ENCODE assay signal across 29 cellular contexts in genomic region chr22:23079814-23080521, GRCh38. TPM values are rescaled to one million over a fixed set of nuclear protein-coding genes. Genes with fewer than 3 reads are reported as not detected.
DNase-seq lines count a peak whose midpoint lies in the region; ATAC-seq and TF ChIP-seq lines count a peak whose summit lies in the region.
"Had no signal": no experiment of that assay in that cellular context is flagged by ENCODE, and none has a peak within 500 bp of the region (broad histone marks: within the 10 kb centered on the region; RNA-seq: fewer than 3 reads in every experiment).

No MANE protein-coding gene starts in this region.

- no peak for ATAC-seq in activated T-cell treated with anti-CD3 and anti-CD28 coated beads, Interleukin-2, amount 50 U/mL, for 72 hours (replicated peaks in 1 of 2)
- no peak for ATAC-seq in HG03439 (IDR thresholded peaks at IDR 0.05; ENCODE audit: unreplicated experiment)
- no peak for ATAC-seq in GM21825 (IDR thresholded peaks at IDR 0.05; ENCODE audit: unreplicated experiment)

- H3K9me3 Mint-ChIP-seq in activated naive CD4-positive, alpha-beta T cell treated with anti-CD3 and anti-CD28 coated beads, Interleukin-2, amount 50 U/mL, for 24 hours = no peaks in the 10 kb centered on the region
- H3K9me3 Mint-ChIP-seq in activated T-cell treated with anti-CD3 and anti-CD28 coated beads, Interleukin-2, amount 50 U/mL, for 72 hours = no peaks in the 10 kb centered on the region
- H3K9me3 Mint-ChIP-seq: activated B cell treated with CpG ODN at 0.5 μM for 24 hours; activated CD4-positive, alpha-beta memory T cell treated with anti-CD3 and anti-CD28 coated beads for 36 hours; dendritic cell treated with granulocyte-macrophage colony-stimulating factor and Interleukin-4, amounts not matched to agents 40 ng/mL and 50 ng/mL, for 4 days had no signal

- H3K4me1 Mint-ChIP-seq in activated naive CD4-positive, alpha-beta T cell treated with anti-CD3 and anti-CD28 coated beads, Interleukin-2, amount 50 U/mL, for 24 hours = no peaks in the 10 kb centered on the region
- H3K4me1 Mint-ChIP-seq in activated T-cell treated with anti-CD3 and anti-CD28 coated beads, Interleukin-2, amount 50 U/mL, for 72 hours (ENCODE audit: low read depth) = no peaks in the 10 kb centered on the region

- no peak overlapping the region for H3K4me3 Mint-ChIP-seq in activated naive CD4-positive, alpha-beta T cell treated with anti-CD3 and anti-CD28 coated beads, Interleukin-2, amount 50 U/mL, for 24 hours
- H3K4me3 Mint-ChIP-seq in activated T-cell treated with anti-CD3 and anti-CD28 coated beads, Interleukin-2, amount 50 U/mL, for 72 hours = no peak overlapping the region
- H3K4me3 Mint-ChIP-seq: activated B cell treated with CpG ODN at 0.5 μM for 24 hours; activated CD4-positive, alpha-beta memory T cell treated with anti-CD3 and anti-CD28 coated beads for 36 hours; B cell; dendritic cell treated with granulocyte-macrophage colony-stimulating factor and Interleukin-4, amounts not matched to agents 40 ng/mL and 50 ng/mL, for 4 days had no signal

- H3K27ac ChIP-seq in cingulate gyrus (ENCODE audit: low read depth, low read length) = peak overlapping the region; percentile 44
- H3K27ac ChIP-seq in parathyroid adenoma = no peak overlapping the region
- H3K27ac ChIP-seq: cardiac muscle cell, esophagus squamous epithelium, PC-9, thyroid gland had no signal

- H3K27me3 Mint-ChIP-seq in activated naive CD4-positive, alpha-beta T cell treated with anti-CD3 and anti-CD28 coated beads, Interleukin-2, amount 50 U/mL, for 24 hours = peaks cover 1% of the 10 kb centered on the region
- H3K27me3 Mint-ChIP-seq in activated T-cell treated with anti-CD3 and anti-CD28 coated beads, Interleukin-2, amount 50 U/mL, for 72 hours (ENCODE audit: low read depth) = no peaks in the 10 kb centered on the region
- H3K27me3 Mint-ChIP-seq: activated B cell treated with CpG ODN at 0.5 μM for 24 hours, B cell had no signal

- no peak overlapping the region for H3K9ac ChIP-seq in parathyroid adenoma

- no peaks in the 10 kb centered on the region for H3K9me3 ChIP-seq in parathyroid adenoma (ENCODE audit: control insufficient read depth, low read length)
- H3K9me3 ChIP-seq: Caco-2, esophagus squamous epithelium, thyroid gland had no signal

- no peaks in the 10 kb centered on the region for H3K27me3 ChIP-seq in parathyroid adenoma (ENCODE audit: control insufficient read depth, insufficient read depth, low read length)
- H3K27me3 ChIP-seq: esophagus squamous epithelium, thyroid gland had no signal

- no peak for DNase-seq in activated naive CD4-positive, alpha-beta T cell (lab: John Stamatoyannopoulos, UW)
- no peak for DNase-seq in activated T-cell treated with anti-CD3 and anti-CD28 coated beads, Interleukin-2, amount 50 U/mL, for 72 hours
- no peak for DNase-seq in activated CD4-positive, alpha-beta T cell treated with anti-CD3 and anti-CD28 coated beads for 4 hours
- DNase-seq: activated B cell treated with CpG ODN at 0.5 μM for 24 hours; activated CD4-positive, alpha-beta memory T cell treated with anti-CD3 and anti-CD28 coated beads for 36 hours; activated CD8-positive, alpha-beta memory T cell treated with anti-CD3 and anti-CD28 coated beads, Interleukin-2, amount 50 U/mL, for 4 hours; activated naive CD4-positive, alpha-beta T cell treated with anti-CD3 and anti-CD28 coated beads, Interleukin-2, amount 50 U/mL, for 16 hours; Caco-2; DND-41; esophagus squamous epithelium; foreskin melanocyte; KG1; mammary epithelial cell; NCI-H1694 treated with DMSO at 0.1 percent for 48 hours; NCI-H524; NK-92 treated with Interleukin-12 subunit alpha and Interleukin-12 subunit beta, amount 100 ng/mL, for 24 hours; PC-9; SIG-M5; stimulated activated naive CD8-positive, alpha-beta T cell treated with anti-CD3 and anti-CD28 coated beads, Interleukin-15, Interleukin-2, amounts not matched to agents 100 U/mL and 50 U/mL, for 24 hours; SW 1271; thyroid gland had no signal

- H2AFZ ChIP-seq in parathyroid adenoma = no peak overlapping the region
- H2AFZ ChIP-seq: PC-9 had no signal

- no peaks in the 10 kb centered on the region for H3K36me3 Mint-ChIP-seq in activated naive CD4-positive, alpha-beta T cell treated with anti-CD3 and anti-CD28 coated beads, Interleukin-2, amount 50 U/mL, for 24 hours
- H3K36me3 Mint-ChIP-seq in activated T-cell treated with anti-CD3 and anti-CD28 coated beads, Interleukin-2, amount 50 U/mL, for 72 hours (ENCODE audit: insufficient read depth in 2 of 2) = no peaks in the 10 kb centered on the region
- H3K36me3 Mint-ChIP-seq: activated CD4-positive, alpha-beta memory T cell treated with anti-CD3 and anti-CD28 coated beads for 36 hours had no signal

- H3K27ac Mint-ChIP-seq in activated naive CD4-positive, alpha-beta T cell treated with anti-CD3 and anti-CD28 coated beads, Interleukin-2, amount 50 U/mL, for 24 hours = peak overlapping the region; percentile 52
- H3K27ac Mint-ChIP-seq in activated T-cell treated with anti-CD3 and anti-CD28 coated beads, Interleukin-2, amount 50 U/mL, for 72 hours = no peak overlapping the region
- H3K27ac Mint-ChIP-seq: activated B cell treated with CpG ODN at 0.5 μM for 24 hours; activated CD4-positive, alpha-beta memory T cell treated with anti-CD3 and anti-CD28 coated beads for 36 hours; B cell; dendritic cell treated with granulocyte-macrophage colony-stimulating factor and Interleukin-4, amounts not matched to agents 40 ng/mL and 50 ng/mL, for 4 days had no signal

- H3K4me3 ChIP-seq in parathyroid adenoma (ENCODE audit: low read depth, low read length) = no peak overlapping the region
- H3K4me3 ChIP-seq: cardiac muscle cell, esophagus squamous epithelium, PC-9, thyroid gland had no signal

- H3K4me1 ChIP-seq in parathyroid adenoma = peaks cover 12% of the 10 kb centered on the region
- H3K4me1 ChIP-seq: thyroid gland had no signal

- no peak for TF ChIP-seq CTCF in parathyroid adenoma (IDR thresholded peaks at IDR 0.05)

- H3K36me3 ChIP-seq in parathyroid adenoma (ENCODE audit: control insufficient read depth, insufficient read depth, low read length) = no peaks in the 10 kb centered on the region
- H3K36me3 ChIP-seq: cardiac muscle cell, esophagus squamous epithelium, thyroid gland had no signal

- H3K4me2 ChIP-seq in parathyroid adenoma (ENCODE audit: low read length) = peak overlapping the region; percentile 36
- H3K4me2 ChIP-seq: PC-9 had no signal

- no peaks in the 10 kb centered on the region for H3K79me2 ChIP-seq in parathyroid adenoma

RNA-seq across cellular contexts. Expression of gene GNAZ, which starts 9.6 kb away (rescaled TPM):
- total RNA-seq in activated T-cell treated with anti-CD3 and anti-CD28 coated beads, Interleukin-2, amount 50 U/mL, for 72 hours = under 1 TPM; 0.56 to 0.89 TPM
